In the genomic region with DNA sequence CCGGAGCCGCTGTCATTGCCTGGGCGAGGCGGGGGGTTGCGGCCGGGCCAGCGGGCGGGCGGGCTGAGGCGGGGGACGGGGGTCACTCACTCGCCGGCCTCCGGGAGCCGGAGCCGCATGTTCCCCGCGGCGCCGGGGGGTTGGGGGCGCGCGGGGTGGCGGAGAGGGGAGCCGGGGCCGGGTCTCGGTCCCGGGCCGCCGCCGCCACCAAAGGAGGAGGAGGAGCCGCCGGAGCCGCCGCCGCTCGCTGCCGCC, we compare ENCODE assay signal across 8 cellular contexts. TPM values are rescaled to one million over a fixed set of nuclear protein-coding genes. Genes with fewer than 3 reads are reported as not detected.
DNase-seq lines count a peak whose midpoint lies in the region; ATAC-seq and TF ChIP-seq lines count a peak whose summit lies in the region.

No MANE protein-coding gene starts in this region.

- intact Hi-C loops in left ventricle myocardium inferior (cut with micrococcal nuclease) = no loop called here
- intact Hi-C loops in left cardiac atrium (cut with DNase I) = loop anchor here in 1 of 2 donors (5.0 kb wide), 1 partner anchor 41 kb away; no protein-coding TSS in a partner anchor
- intact Hi-C loops in mammary epithelial cell (cut with micrococcal nuclease) = loop anchor here (1.0 kb wide), 1 partner anchor 56 kb away; the partner anchor contains the start of gene SLC35E1
- intact Hi-C loops in vagina (cut with DNase I) = loop anchor here (2.0 kb wide), 1 partner anchor 55 kb away; the partner anchor contains the start of gene SLC35E1

- TF ChIP-seq CTCF in left ventricle myocardium inferior (IDR thresholded peaks at IDR 0.05; ENCODE audit: borderline replicate concordance) (no peak), mammary epithelial cell (conservative IDR thresholded peaks at IDR 0.05 in 1 of 2, IDR thresholded peaks at IDR 0.05 in 1 of 2; ENCODE audit: extremely low read depth in 1 of 2, insufficient read depth in 1 of 2, low read depth in 1 of 2, low read length in 2 of 2) (no peak), vagina (IDR thresholded peaks at IDR 0.05) (no peak)

- no TSS peak for BruUV-seq in mammary epithelial cell (replicated peaks; lab: Mats Ljungman, UMichigan)

- peaks cover 58% of the 10 kb centered on the region for H3K79me2 ChIP-seq in mammary epithelial cell (ENCODE audit: insufficient read depth, low read length)

- in situ Hi-C loops in mammary epithelial cell (cut with MboI; ENCODE audit: low sequenced_read_pairs in 2 of 2) = loop anchor here in 1 of 2 donors (5.0 kb wide), 1 partner anchor 56 kb away; the partner anchor contains the start of gene SLC35E1

- peak overlapping the region; percentile 85 for H3K4me2 ChIP-seq in mammary epithelial cell (ENCODE audit: insufficient read depth, low read depth, low read length)

- H3K4me1 ChIP-seq in left ventricle myocardium inferior (peaks cover 71% of the 10 kb centered on the region), mammary epithelial cell (ENCODE audit: insufficient read depth, low read length) (peaks cover 13% of the 10 kb centered on the region), mucosa of rectum (ENCODE audit: control insufficient read depth in 2 of 2, insufficient read depth in 2 of 2, low read length in 2 of 2) (peaks cover 17 to 28% of the 10 kb centered on the region in 2 donors), vagina (peaks cover 34% of the 10 kb centered on the region)

- H3K36me3 ChIP-seq in left ventricle myocardium inferior (peaks cover 20% of the 10 kb centered on the region), mammary epithelial cell (ENCODE audit: insufficient read depth, low read length) (peaks cover 2% of the 10 kb centered on the region), mucosa of rectum (ENCODE audit: control insufficient read depth in 2 of 2, insufficient read depth in 2 of 2, low read length in 2 of 2) (peaks cover 9 to 11% of the 10 kb centered on the region in 2 donors), vagina (peaks cover 0 to 6% of the 10 kb centered on the region in 2 donors)

- H2AFZ ChIP-seq in mammary epithelial cell (ENCODE audit: low read depth, low read length) = peak overlapping the region; percentile 20

- ATAC-seq in left cardiac atrium (no peak), GM19452 (IDR thresholded peaks at IDR 0.05; ENCODE audit: unreplicated experiment) (no peak)

- H3K27me3 ChIP-seq in left ventricle myocardium inferior (ENCODE audit: low read depth) (no peaks in the 10 kb centered on the region), mammary epithelial cell (ENCODE audit: insufficient read depth, low read length) (no peaks in the 10 kb centered on the region), mucosa of rectum (ENCODE audit: control insufficient read depth in 2 of 2, insufficient read depth in 2 of 2, low read length in 2 of 2) (no peaks in the 10 kb centered on the region), vagina (no peaks in the 10 kb centered on the region)

- no peak for TF ChIP-seq POLR2A in vagina (IDR thresholded peaks at IDR 0.05)

- dilution Hi-C loops in mammary epithelial cell (cut with HindIII; ENCODE audit: low sequenced_read_pairs) = loop anchor here (5.0 kb wide), 1 partner anchor 36 kb away; no protein-coding TSS in a partner anchor

- DNase-seq in left ventricle myocardium inferior (no peak), left cardiac atrium (no peak), mammary epithelial cell (no peak), vagina (ENCODE audit: extremely low spot score in 2 of 2) (no peak), A172 (ENCODE audit: low spot score) (no peak), SHP77 (lab: John Stamatoyannopoulos, UW) (no peak)

- no CpG with 5 or more reads among the region's 38 CpGs for WGBS in mammary epithelial cell (ENCODE audit: low coverage, missing lambda C conversion rate)

- H4K20me1 ChIP-seq in mammary epithelial cell (ENCODE audit: insufficient read depth, low read length) = no peaks in the 10 kb centered on the region

- peak overlapping the region; percentile 97 for H3K4me3 ChIP-seq in left ventricle myocardium inferior
- H3K4me3 ChIP-seq in mammary epithelial cell (replicated peaks in 1 of 3; ENCODE audit: insufficient read depth in 1 of 3, low read depth in 2 of 3, low read length in 3 of 3) = peak overlapping the region; percentile 73 to 93 (median 83)
- peak overlapping the region; percentile 90 to 91 for H3K4me3 ChIP-seq in mucosa of rectum (ENCODE audit: low read length in 2 of 2)
- H3K4me3 ChIP-seq in vagina = peak overlapping the region; percentile 97 to 100

- H3K9ac ChIP-seq in mammary epithelial cell (ENCODE audit: insufficient read depth, low read length) = peak overlapping the region; percentile 82
- peak overlapping the region; percentile 88 to 95 for H3K9ac ChIP-seq in mucosa of rectum (ENCODE audit: low read depth in 1 of 2, low read length in 2 of 2)

- H3K27ac ChIP-seq in left ventricle myocardium inferior (replicated peaks) (peak overlapping the region; percentile 98), mammary epithelial cell (ENCODE audit: insufficient read depth, low read depth, low read length) (peak overlapping the region; percentile 64), mucosa of rectum (ENCODE audit: low read depth in 2 of 2, low read length in 2 of 2) (peak overlapping the region; percentile 56 to 67), vagina (peak overlapping the region; percentile 89)

- CTCF ChIA-PET in mammary epithelial cell (lab: Charles Lee; ENCODE audit: low non-redundant PET) = interaction anchor here (0.8 kb wide), 1 partner anchor 132 kb away, joined by 6 read pairs; the partner anchor contains the start of gene CALR3

- H3K9me3 ChIP-seq in left ventricle myocardium inferior (replicated peaks) = no peaks in the 10 kb centered on the region
- no peaks in the 10 kb centered on the region for H3K9me3 ChIP-seq in mammary epithelial cell (replicated peaks; ENCODE audit: insufficient read depth, low read length)
- no peaks in the 10 kb centered on the region for H3K9me3 ChIP-seq in mucosa of rectum (ENCODE audit: control insufficient read depth in 2 of 2, low read length in 2 of 2)
- H3K9me3 ChIP-seq in vagina = no peaks in the 10 kb centered on the region

RNA-seq across cellular contexts. Expression of gene MED26, which starts 0.1 kb away (rescaled TPM):
- total RNA-seq in left ventricle myocardium inferior = 4.0 TPM
- 1 to 10 TPM; 5.0 to 5.6 TPM for total RNA-seq in left cardiac atrium
- total RNA-seq in mammary epithelial cell = 10 to 100 TPM in 1 of 2 donors, 1 to 10 TPM in 1; 8.8 to 10.9 TPM
- 6.4 TPM for polyA plus RNA-seq in mammary epithelial cell
- 4.6 TPM for polyA minus RNA-seq in mammary epithelial cell
- 11.3 TPM for total RNA-seq in vagina
- 8.5 and 10.0 TPM in 2 replicates for total RNA-seq in A172 (2014; rRNA removed; shearing (Covaris generic))

RNA-seq across cellular contexts. Expression of gene SMIM7, which starts 32.1 kb away (rescaled TPM):
- 30.8 TPM for total RNA-seq in left ventricle myocardium inferior
- 10 to 100 TPM; 43.2 to 44.5 TPM for total RNA-seq in left cardiac atrium
- 10 to 100 TPM; 44.5 to 56.3 TPM for total RNA-seq in mammary epithelial cell
- polyA plus RNA-seq in mammary epithelial cell = 55.8 TPM
- 48.3 TPM for polyA minus RNA-seq in mammary epithelial cell
- 75.1 TPM for total RNA-seq in vagina
- total RNA-seq in A172 (2014; rRNA removed; shearing (Covaris generic)) = 132 and 134 TPM in 2 replicates

RNA-seq across cellular contexts. Expression of gene TMEM38A, which starts 33.1 kb away (rescaled TPM):
- total RNA-seq in left ventricle myocardium inferior (44.6 TPM), left cardiac atrium (10 to 100 TPM in 1 of 2 donors, 1 to 10 TPM in 1; 6.7 to 20.2 TPM), mammary epithelial cell (1 to 10 TPM; 3.5 to 6.3 TPM), vagina (4.7 TPM)
- polyA plus RNA-seq in mammary epithelial cell = 4.1 TPM
- polyA minus RNA-seq in mammary epithelial cell = 5.0 TPM
- 7.3 and 10.2 TPM in 2 replicates for total RNA-seq in A172 (2014; rRNA removed; shearing (Covaris generic))

RNA-seq across cellular contexts. Expression of gene SLC35E1, which starts 55.6 kb away (rescaled TPM):
- 26.8 TPM for total RNA-seq in left ventricle myocardium inferior
- 10 to 100 TPM; 27.3 to 28.1 TPM for total RNA-seq in left cardiac atrium
- total RNA-seq in mammary epithelial cell = 10 to 100 TPM; 50.8 to 67.2 TPM
- 48.6 TPM for polyA plus RNA-seq in mammary epithelial cell
- 87.8 TPM for polyA minus RNA-seq in mammary epithelial cell
- total RNA-seq in vagina = 21.6 TPM
- 29.1 TPM in 2 replicates for total RNA-seq in A172 (2014; rRNA removed; shearing (Covaris generic))
